ENCODE assay signal across 1 cellular context in genomic region chr9:21853414-21853813, GRCh38.
TF ChIP-seq lines count a peak whose summit lies in the region.

No MANE protein-coding gene starts in this region.

TF ChIP-seq in HepG2, 621 proteins besides CTCF, POLR2A, EP300 and RAD21 (continued from another document):
- TF ChIP-seq FOXP4 (CRISPR knock-in tag; IDR thresholded peaks at IDR 0.05) (peak; percentile 62), ZBTB20 (CRISPR knock-in tag; IDR thresholded peaks at IDR 0.05; ENCODE audit: borderline replicate concordance, low read depth) (0 out of 2 replicates have a peak, but pooled peaks have one; percentile 35), BORCS8-MEF2B (CRISPR knock-in tag; IDR thresholded peaks at IDR 0.05) (no peak), SOX13 (IDR thresholded peaks at IDR 0.05) (no peak), SOX13 (CRISPR knock-in tag; conservative IDR thresholded peaks at IDR 0.05 in 1 of 2, IDR thresholded peaks at IDR 0.05 in 1 of 2) (peak in 1 of 2 experiments; percentile 42; a peak in 1 of 4 replicates), SALL2 (CRISPR knock-in tag; IDR thresholded peaks at IDR 0.05) (no peak), ZNF670 (CRISPR knock-in tag; IDR thresholded peaks at IDR 0.05; ENCODE audit: borderline replicate concordance) (no peak), TCF7L2 (IDR thresholded peaks at IDR 0.05; ENCODE audit: low read depth, low read length) (no peak), ZKSCAN5 (CRISPR knock-in tag; IDR thresholded peaks at IDR 0.05) (no peak), MIXL1 (CRISPR knock-in tag; IDR thresholded peaks at IDR 0.05) (peak; percentile 54), GATAD2A (CRISPR knock-in tag; IDR thresholded peaks at IDR 0.05) (peak; percentile 42; the same call in 1 of the 2 replicates), MEIS2 (CRISPR knock-in tag; IDR thresholded peaks at IDR 0.05) (no peak), MED1 (CRISPR knock-in tag; IDR thresholded peaks at IDR 0.05) (0 out of 2 replicates have a peak, but pooled peaks have one; percentile 11), CENPX (CRISPR knock-in tag; IDR thresholded peaks at IDR 0.05) (no peak), KDM5B (CRISPR knock-in tag; IDR thresholded peaks at IDR 0.05; ENCODE audit: borderline replicate concordance) (no peak), SP2 (CRISPR knock-in tag; IDR thresholded peaks at IDR 0.05) (no peak), PITX1 (CRISPR knock-in tag; IDR thresholded peaks at IDR 0.05) (no peak), ZNF724P (CRISPR knock-in tag; IDR thresholded peaks at IDR 0.05; ENCODE audit: borderline replicate concordance) (no peak), ZC3H13 (CRISPR knock-in tag; IDR thresholded peaks at IDR 0.05) (no peak), BCL6 (CRISPR knock-in tag; IDR thresholded peaks at IDR 0.05) (peak; percentile 49), ZNF589 (CRISPR knock-in tag; conservative IDR thresholded peaks at IDR 0.05) (no peak), HNF1A (IDR thresholded peaks at IDR 0.05; ENCODE audit: low read depth) (peak; percentile 38), HNF1A (CRISPR knock-in tag; IDR thresholded peaks at IDR 0.05; ENCODE audit: borderline replicate concordance) (no peak), MXI1 (IDR thresholded peaks at IDR 0.05; ENCODE audit: borderline replicate concordance, low read depth, low read length) (peak; percentile 29; the same call in 1 of the 3 replicates), NR2F1 (CRISPR knock-in tag; IDR thresholded peaks at IDR 0.05) (0 out of 4 replicates have a peak, but pooled peaks of 1 of the 2 experiments have one; percentile 27), ZNF775 (CRISPR knock-in tag; IDR thresholded peaks at IDR 0.05; ENCODE audit: borderline replicate concordance) (no peak), FOSL1 (CRISPR knock-in tag; IDR thresholded peaks at IDR 0.05; ENCODE audit: borderline replicate concordance) (peak; percentile 34; the same call in 1 of the 2 replicates)
- TF ChIP-seq, protein P1, sequence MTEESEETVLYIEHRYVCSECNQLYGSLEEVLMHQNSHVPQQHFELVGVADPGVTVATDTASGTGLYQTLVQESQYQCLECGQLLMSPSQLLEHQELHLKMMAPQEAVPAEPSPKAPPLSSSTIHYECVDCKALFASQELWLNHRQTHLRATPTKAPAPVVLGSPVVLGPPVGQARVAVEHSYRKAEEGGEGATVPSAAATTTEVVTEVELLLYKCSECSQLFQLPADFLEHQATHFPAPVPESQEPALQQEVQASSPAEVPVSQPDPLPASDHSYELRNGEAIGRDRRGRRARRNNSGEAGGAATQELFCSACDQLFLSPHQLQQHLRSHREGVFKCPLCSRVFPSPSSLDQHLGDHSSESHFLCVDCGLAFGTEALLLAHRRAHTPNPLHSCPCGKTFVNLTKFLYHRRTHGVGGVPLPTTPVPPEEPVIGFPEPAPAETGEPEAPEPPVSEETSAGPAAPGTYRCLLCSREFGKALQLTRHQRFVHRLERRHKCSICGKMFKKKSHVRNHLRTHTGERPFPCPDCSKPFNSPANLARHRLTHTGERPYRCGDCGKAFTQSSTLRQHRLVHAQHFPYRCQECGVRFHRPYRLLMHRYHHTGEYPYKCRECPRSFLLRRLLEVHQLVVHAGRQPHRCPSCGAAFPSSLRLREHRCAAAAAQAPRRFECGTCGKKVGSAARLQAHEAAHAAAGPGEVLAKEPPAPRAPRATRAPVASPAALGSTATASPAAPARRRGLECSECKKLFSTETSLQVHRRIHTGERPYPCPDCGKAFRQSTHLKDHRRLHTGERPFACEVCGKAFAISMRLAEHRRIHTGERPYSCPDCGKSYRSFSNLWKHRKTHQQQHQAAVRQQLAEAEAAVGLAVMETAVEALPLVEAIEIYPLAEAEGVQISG (CRISPR knock-in tag; IDR thresholded peaks at IDR 0.05), result no peak
- TF ChIP-seq, protein P2, sequence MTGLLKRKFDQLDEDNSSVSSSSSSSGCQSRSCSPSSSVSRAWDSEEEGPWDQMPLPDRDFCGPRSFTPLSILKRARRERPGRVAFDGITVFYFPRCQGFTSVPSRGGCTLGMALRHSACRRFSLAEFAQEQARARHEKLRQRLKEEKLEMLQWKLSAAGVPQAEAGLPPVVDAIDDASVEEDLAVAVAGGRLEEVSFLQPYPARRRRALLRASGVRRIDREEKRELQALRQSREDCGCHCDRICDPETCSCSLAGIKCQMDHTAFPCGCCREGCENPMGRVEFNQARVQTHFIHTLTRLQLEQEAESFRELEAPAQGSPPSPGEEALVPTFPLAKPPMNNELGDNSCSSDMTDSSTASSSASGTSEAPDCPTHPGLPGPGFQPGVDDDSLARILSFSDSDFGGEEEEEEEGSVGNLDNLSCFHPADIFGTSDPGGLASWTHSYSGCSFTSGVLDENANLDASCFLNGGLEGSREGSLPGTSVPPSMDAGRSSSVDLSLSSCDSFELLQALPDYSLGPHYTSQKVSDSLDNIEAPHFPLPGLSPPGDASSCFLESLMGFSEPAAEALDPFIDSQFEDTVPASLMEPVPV (CRISPR knock-in tag; IDR thresholded peaks at IDR 0.05), result no peak
- TF ChIP-seq, protein P3, sequence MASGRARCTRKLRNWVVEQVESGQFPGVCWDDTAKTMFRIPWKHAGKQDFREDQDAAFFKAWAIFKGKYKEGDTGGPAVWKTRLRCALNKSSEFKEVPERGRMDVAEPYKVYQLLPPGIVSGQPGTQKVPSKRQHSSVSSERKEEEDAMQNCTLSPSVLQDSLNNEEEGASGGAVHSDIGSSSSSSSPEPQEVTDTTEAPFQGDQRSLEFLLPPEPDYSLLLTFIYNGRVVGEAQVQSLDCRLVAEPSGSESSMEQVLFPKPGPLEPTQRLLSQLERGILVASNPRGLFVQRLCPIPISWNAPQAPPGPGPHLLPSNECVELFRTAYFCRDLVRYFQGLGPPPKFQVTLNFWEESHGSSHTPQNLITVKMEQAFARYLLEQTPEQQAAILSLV (CRISPR knock-in tag; IDR thresholded peaks at IDR 0.05; ENCODE audit: borderline replicate concordance), result no peak
- TF ChIP-seq, protein P4, sequence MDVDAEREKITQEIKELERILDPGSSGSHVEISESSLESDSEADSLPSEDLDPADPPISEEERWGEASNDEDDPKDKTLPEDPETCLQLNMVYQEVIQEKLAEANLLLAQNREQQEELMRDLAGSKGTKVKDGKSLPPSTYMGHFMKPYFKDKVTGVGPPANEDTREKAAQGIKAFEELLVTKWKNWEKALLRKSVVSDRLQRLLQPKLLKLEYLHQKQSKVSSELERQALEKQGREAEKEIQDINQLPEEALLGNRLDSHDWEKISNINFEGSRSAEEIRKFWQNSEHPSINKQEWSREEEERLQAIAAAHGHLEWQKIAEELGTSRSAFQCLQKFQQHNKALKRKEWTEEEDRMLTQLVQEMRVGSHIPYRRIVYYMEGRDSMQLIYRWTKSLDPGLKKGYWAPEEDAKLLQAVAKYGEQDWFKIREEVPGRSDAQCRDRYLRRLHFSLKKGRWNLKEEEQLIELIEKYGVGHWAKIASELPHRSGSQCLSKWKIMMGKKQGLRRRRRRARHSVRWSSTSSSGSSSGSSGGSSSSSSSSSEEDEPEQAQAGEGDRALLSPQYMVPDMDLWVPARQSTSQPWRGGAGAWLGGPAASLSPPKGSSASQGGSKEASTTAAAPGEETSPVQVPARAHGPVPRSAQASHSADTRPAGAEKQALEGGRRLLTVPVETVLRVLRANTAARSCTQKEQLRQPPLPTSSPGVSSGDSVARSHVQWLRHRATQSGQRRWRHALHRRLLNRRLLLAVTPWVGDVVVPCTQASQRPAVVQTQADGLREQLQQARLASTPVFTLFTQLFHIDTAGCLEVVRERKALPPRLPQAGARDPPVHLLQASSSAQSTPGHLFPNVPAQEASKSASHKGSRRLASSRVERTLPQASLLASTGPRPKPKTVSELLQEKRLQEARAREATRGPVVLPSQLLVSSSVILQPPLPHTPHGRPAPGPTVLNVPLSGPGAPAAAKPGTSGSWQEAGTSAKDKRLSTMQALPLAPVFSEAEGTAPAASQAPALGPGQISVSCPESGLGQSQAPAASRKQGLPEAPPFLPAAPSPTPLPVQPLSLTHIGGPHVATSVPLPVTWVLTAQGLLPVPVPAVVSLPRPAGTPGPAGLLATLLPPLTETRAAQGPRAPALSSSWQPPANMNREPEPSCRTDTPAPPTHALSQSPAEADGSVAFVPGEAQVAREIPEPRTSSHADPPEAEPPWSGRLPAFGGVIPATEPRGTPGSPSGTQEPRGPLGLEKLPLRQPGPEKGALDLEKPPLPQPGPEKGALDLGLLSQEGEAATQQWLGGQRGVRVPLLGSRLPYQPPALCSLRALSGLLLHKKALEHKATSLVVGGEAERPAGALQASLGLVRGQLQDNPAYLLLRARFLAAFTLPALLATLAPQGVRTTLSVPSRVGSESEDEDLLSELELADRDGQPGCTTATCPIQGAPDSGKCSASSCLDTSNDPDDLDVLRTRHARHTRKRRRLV (CRISPR knock-in tag; IDR thresholded peaks at IDR 0.05), result no peak
